ENCODE assay signal across 10 cellular contexts in genomic region chr1:176119549-176119948, GRCh38.
A peak's percentile ranks its signal among the peaks of the same experiment; 100 is the strongest.
DNase-seq lines count a peak whose midpoint lies in the region; ATAC-seq and TF ChIP-seq lines count a peak whose summit lies in the region.
"Had no signal": no experiment of that assay in that cellular context is flagged by ENCODE, and none has a peak within 500 bp of the region (broad histone marks: within the 10 kb centered on the region; RNA-seq: fewer than 3 reads in every experiment).

No MANE protein-coding gene starts in this region.

- H3K27me3 ChIP-seq in SU-DHL-6 (ENCODE audit: low read length) = no peaks in the 10 kb centered on the region
- no peaks in the 10 kb centered on the region for H3K27me3 ChIP-seq in liver (ENCODE audit: control insufficient read depth in 4 of 4, insufficient read depth in 4 of 4, low read length in 3 of 4)
- H3K27me3 ChIP-seq in effector memory CD4-positive, alpha-beta T cell (replicated peaks; ENCODE audit: control insufficient read depth, insufficient read depth, low read length, poor library complexity, severe bottlenecking) = no peaks in the 10 kb centered on the region

- H3K36me3 ChIP-seq in SU-DHL-6 (ENCODE audit: low read length) = peaks cover 37% of the 10 kb centered on the region
- peaks cover 0 to 10% (median 3%) of the 10 kb centered on the region in 4 donors for H3K36me3 ChIP-seq in liver (ENCODE audit: control insufficient read depth in 4 of 4, insufficient read depth in 3 of 4, low read depth in 1 of 4, low read length in 3 of 4)
- peaks cover 9% of the 10 kb centered on the region for H3K36me3 ChIP-seq in effector memory CD4-positive, alpha-beta T cell (ENCODE audit: control insufficient read depth, insufficient read depth, low read length)

- H3K79me2 ChIP-seq in SU-DHL-6 (ENCODE audit: insufficient read depth, low read length) = 0 out of 2 replicates have a peak, but pooled peaks cover 11% of the 10 kb centered on the region

- DNase-seq in Right ventricle myocardium superior = no peak
- DNase-seq in effector memory CD4-positive, alpha-beta T cell = no peak
- DNase-seq in hippocampal formation (lab: John Stamatoyannopoulos, UW) = no peak
- DNase-seq: anterior cingulate cortex, SHP77 had no signal

- H4K20me1 ChIP-seq in SU-DHL-6 (ENCODE audit: low read depth, low read length) = no peaks in the 10 kb centered on the region; the same call in 1 of the 2 replicates

- no peaks in the 10 kb centered on the region for H3K4me1 ChIP-seq in liver (ENCODE audit: control insufficient read depth in 4 of 4, insufficient read depth in 4 of 4, low read length in 3 of 4)
- no peaks in the 10 kb centered on the region for H3K4me1 ChIP-seq in effector memory CD4-positive, alpha-beta T cell (ENCODE audit: control insufficient read depth, insufficient read depth, low read length, poor library complexity, severe bottlenecking)

- ATAC-seq in HG02798 (IDR thresholded peaks at IDR 0.05; ENCODE audit: poor library complexity, unreplicated experiment) (peak; percentile 77), Right ventricle myocardium superior (ENCODE audit: poor library complexity) (no peak), HG03457 (IDR thresholded peaks at IDR 0.05; ENCODE audit: unreplicated experiment) (no peak)

- peaks cover 11% of the 10 kb centered on the region; the same call in 1 of the 2 replicates for H3F3A ChIP-seq in SU-DHL-6 (ENCODE audit: insufficient read depth)

- H3K4me2 ChIP-seq in SU-DHL-6 (ENCODE audit: low read depth, low read length, poor library complexity, severe bottlenecking) = no peak overlapping the region

- H2AFZ ChIP-seq in SU-DHL-6 (ENCODE audit: low read depth, low read length, severe bottlenecking) = no peak overlapping the region

- H3K9me2 ChIP-seq in SU-DHL-6 (replicated peaks; ENCODE audit: insufficient read depth, low read length) = no peaks in the 10 kb centered on the region

- H3K9ac ChIP-seq in SU-DHL-6 (ENCODE audit: low read length) (no peak overlapping the region), liver (ENCODE audit: low read depth in 1 of 2, low read length in 2 of 2) (no peak overlapping the region)

- WGBS in liver = 31% methylated on average over 1 of the region's 1 CpG

- intact Hi-C loops in Right ventricle myocardium superior (cut with DNase I) = no loop called here

- H3K4me3 ChIP-seq in SU-DHL-6 (ENCODE audit: insufficient read depth, low read length, poor library complexity, severe bottlenecking) = no peak overlapping the region
- no peak overlapping the region for H3K4me3 ChIP-seq in liver (ENCODE audit: low read depth in 1 of 3, low read length in 3 of 3)
- H3K4me3 ChIP-seq in effector memory CD4-positive, alpha-beta T cell (ENCODE audit: insufficient read depth, low read depth, low read length, poor library complexity, severe bottlenecking) = no peak overlapping the region

- H3K27ac ChIP-seq in SU-DHL-6 (ENCODE audit: low read depth, low read length) (no peak overlapping the region), liver (ENCODE audit: low read depth in 1 of 2, low read length in 2 of 2) (no peak overlapping the region)
- H3K27ac ChIP-seq in effector memory CD4-positive, alpha-beta T cell (ENCODE audit: insufficient read depth, low read length, poor library complexity, severe bottlenecking) = no peak overlapping the region

- TF ChIP-seq CTCF in GM12872 (IDR thresholded peaks at IDR 0.05; ENCODE audit: insufficient read depth, low read depth, low read length) = peak; percentile 40; the same call in 2 of the 3 replicates
- peak; percentile 47 for TF ChIP-seq CTCF in SU-DHL-6 (IDR thresholded peaks at IDR 0.05; ENCODE audit: insufficient read depth, low read length, poor library complexity, severe bottlenecking)
- peak; percentile 35 for TF ChIP-seq CTCF in liver (IDR thresholded peaks at IDR 0.05; ENCODE audit: low read depth, low read length, missing input control)

- no peaks in the 10 kb centered on the region for H3K9me3 ChIP-seq in SU-DHL-6 (ENCODE audit: insufficient read depth, low read length)
- H3K9me3 ChIP-seq in liver (ENCODE audit: control insufficient read depth in 4 of 4, low read length in 3 of 4) = no peaks in the 10 kb centered on the region
- H3K9me3 ChIP-seq in effector memory CD4-positive, alpha-beta T cell (ENCODE audit: control insufficient read depth, low read length) = no peaks in the 10 kb centered on the region

- peak; percentile 72 to 74 for TF ChIP-seq RAD21 in liver (IDR thresholded peaks at IDR 0.05)

TF ChIP-seq in liver, 16 proteins besides CTCF, POLR2A, EP300 and RAD21:
- TF ChIP-seq SP1 (IDR thresholded peaks at IDR 0.05) (no peak), NR2F2 (IDR thresholded peaks at IDR 0.05) (no peak), GABPA (IDR thresholded peaks at IDR 0.05 in 1 of 2, conservative IDR thresholded peaks at IDR 0.05 in 1 of 2) (no peak), REST (IDR thresholded peaks at IDR 0.05) (no peak), TAF1 (conservative IDR thresholded peaks at IDR 0.05) (no peak), FOXA2 (IDR thresholded peaks at IDR 0.05) (no peak), HNF4G (IDR thresholded peaks at IDR 0.05) (no peak), YY1 (IDR thresholded peaks at IDR 0.05) (no peak), FOXA1 (IDR thresholded peaks at IDR 0.05) (no peak), ZBTB33 (IDR thresholded peaks at IDR 0.05) (no peak), JUND (IDR thresholded peaks at IDR 0.05) (no peak), ATF3 (IDR thresholded peaks at IDR 0.05) (no peak)
